ENCODE assay signal across 8 cellular contexts in genomic region chr15:78944669-78945407, GRCh38. TPM values are rescaled to one million over a fixed set of nuclear protein-coding genes. Genes with fewer than 3 reads are reported as not detected.
DNase-seq lines count a peak whose midpoint lies in the region; ATAC-seq, FAIRE-seq and TF ChIP-seq lines count a peak whose summit lies in the region.

TSS of gene CTSH (minus strand) at chr15:78945046. CDS start at chr15:78944981, 65 bp downstream.

- peak within 1 kb of the TSS; percentile 94 to 95 for H3K27ac ChIP-seq in kidney (ENCODE audit: low read depth in 2 of 2, low read length in 2 of 2)

- peaks cover 47% of the 10 kb centered on the region for H3K27me3 Mint-ChIP-seq in WTC11 (ENCODE audit: low read depth)

- CTCF ChIA-PET in WTC11 (lab: Charles Lee): interaction anchor here (0.5 to 2.4 kb wide), 16 partner anchors 10 to 240 kb away, joined by 3 to 25 read pairs (median 4); partner anchors contain the start of gene ADAMTS7

- H3K9me3 Mint-ChIP-seq in WTC11: no peaks in the 10 kb centered on the region

- no peaks in the 10 kb centered on the region for H3K27me3 ChIP-seq in bronchial epithelial cell (ENCODE audit: control insufficient read depth, insufficient read depth, low read length)

- H3K4me1 ChIP-seq in kidney (ENCODE audit: control insufficient read depth in 1 of 2, insufficient read depth in 1 of 2, low read depth in 1 of 2, low read length in 2 of 2): peaks cover 3% of the 10 kb centered on the region in 2 donors

- POLR2A ChIA-PET in WTC11 (lab: Charles Lee): interaction anchor here (0.6 kb wide), 1 partner anchor 26 kb away, joined by 4 read pairs; no protein-coding TSS in a partner anchor

- intact Hi-C loops in kidney (cut with DNase I): no loop called here

- H3K4me3 Mint-ChIP-seq in WTC11: peak within 1 kb of the TSS; percentile 70

- no peak for FAIRE-seq in bronchial epithelial cell (lab: Jason Lieb, UNC)
- FAIRE-seq in kidney (lab: Jason Lieb, UNC): no peak

- no peaks in the 10 kb centered on the region for H3K36me3 ChIP-seq in bronchial epithelial cell (ENCODE audit: control insufficient read depth, insufficient read depth, low read length)
- H3K36me3 ChIP-seq in kidney (ENCODE audit: control insufficient read depth in 1 of 2, insufficient read depth in 2 of 2, low read length in 2 of 2): no peaks in the 10 kb centered on the region

- H3K27ac Mint-ChIP-seq in WTC11: no peak within 1 kb of the TSS

- H3K4me3 ChIP-seq in GM12875 (ENCODE audit: low read depth, low read length): peak within 1 kb of the TSS; percentile 99
- H3K4me3 ChIP-seq in bronchial epithelial cell (ENCODE audit: low read depth, low read length): peak within 1 kb of the TSS; percentile 74
- peak within 1 kb of the TSS; percentile 85 to 88 for H3K4me3 ChIP-seq in kidney (ENCODE audit: low read length in 2 of 2)

- TF ChIP-seq CTCF in GM12875 (IDR thresholded peaks at IDR 0.05; ENCODE audit: borderline replicate concordance, insufficient read depth, low read depth, low read length) (no peak), WTC11 (IDR thresholded peaks at IDR 0.05) (no peak), bronchial epithelial cell (IDR thresholded peaks at IDR 0.05; ENCODE audit: insufficient read depth, low read length, severe bottlenecking) (peak; percentile 3), kidney (IDR thresholded peaks at IDR 0.05; ENCODE audit: borderline replicate concordance, extremely low read depth, insufficient read depth) (no peak)

- H3K9me3 ChIP-seq in kidney (ENCODE audit: control insufficient read depth in 1 of 2, low read length in 2 of 2): no peaks in the 10 kb centered on the region

- peak; percentile 60 for DNase-seq in NCI-H1417 treated with DMSO at 0.1 percent for 48 hours (lab: John Stamatoyannopoulos, UW)
- DNase-seq in WTC11 (ENCODE audit: low spot score): peak; percentile 90
- no peak for DNase-seq in bronchial epithelial cell (ENCODE audit: low read depth)
- DNase-seq in kidney: peak; percentile 95
- peak; percentile 43 to 71 for DNase-seq in stimulated activated CD4-positive, alpha-beta T cell treated with anti-CD3 and anti-CD28 coated beads, Interleukin-15, amount 100 ng/mL, for 1 hour (ENCODE audit: low read depth in 1 of 2, low spot score in 1 of 2)

- peaks cover 8% of the 10 kb centered on the region for H3K4me1 Mint-ChIP-seq in WTC11

- peak; percentile 76 for ATAC-seq in HG02642 (IDR thresholded peaks at IDR 0.05; ENCODE audit: poor library complexity, unreplicated experiment)
- peak; percentile 94 for ATAC-seq in WTC11
- no peak for ATAC-seq in HG03378 (IDR thresholded peaks at IDR 0.05; ENCODE audit: unreplicated experiment)

- H3K36me3 Mint-ChIP-seq in WTC11: no peaks in the 10 kb centered on the region

- H3K9ac ChIP-seq in kidney (ENCODE audit: low read length in 2 of 2): peak within 1 kb of the TSS; percentile 86 to 99

TF ChIP-seq in WTC11, 78 proteins besides CTCF, POLR2A, EP300 and RAD21 (continues in another document):
- TF ChIP-seq AFF4 (CRISPR knock-in tag; IDR thresholded peaks at IDR 0.05; ENCODE audit: borderline replicate concordance) (no peak), ATF2 (CRISPR knock-in tag; IDR thresholded peaks at IDR 0.05; ENCODE audit: borderline replicate concordance, low read depth) (no peak), TP53 (CRISPR knock-in tag; IDR thresholded peaks at IDR 0.05) (0 out of 2 replicates have a peak, but pooled peaks have one; percentile 60), ZNF512 (CRISPR knock-in tag; IDR thresholded peaks at IDR 0.05; ENCODE audit: borderline replicate concordance) (no peak), GABPB1 (CRISPR knock-in tag; IDR thresholded peaks at IDR 0.05) (peak; percentile 53), NFATC4 (CRISPR knock-in tag; IDR thresholded peaks at IDR 0.05) (no peak), JUN (CRISPR knock-in tag; IDR thresholded peaks at IDR 0.05) (no peak), ZNF138 (CRISPR knock-in tag; conservative IDR thresholded peaks at IDR 0.05) (no peak), STAT6 (CRISPR knock-in tag; conservative IDR thresholded peaks at IDR 0.05; ENCODE audit: low read depth) (no peak), RORB (CRISPR knock-in tag; IDR thresholded peaks at IDR 0.05) (no peak), GTF2I (CRISPR knock-in tag; conservative IDR thresholded peaks at IDR 0.05) (no peak), MAX (CRISPR knock-in tag; IDR thresholded peaks at IDR 0.05) (peak; percentile 96)

RNA-seq across cellular contexts. Expression of gene CTSH, which starts in this region (rescaled TPM):
- total RNA-seq in WTC11 (2021): 20.4 to 31.8 TPM (median 31.1 TPM) in 3 replicates
- 47.5 and 75.8 TPM in 2 replicates for total RNA-seq in bronchial epithelial cell
- total RNA-seq in kidney: 201 TPM
- 1,628 TPM for polyA plus RNA-seq in kidney (ENCODE audit: insufficient read depth, low read depth, low replicate concordance)
